In genomic region chr4:26858035-26858918, GRCh38 we compare ENCODE assay signal across 8 cellular contexts. TPM values are rescaled to one million over a fixed set of nuclear protein-coding genes. Genes with fewer than 3 reads are reported as not detected.
DNase-seq lines count a peak whose midpoint lies in the region; ATAC-seq, FAIRE-seq and TF ChIP-seq lines count a peak whose summit lies in the region.

No MANE protein-coding gene starts in this region.

- peak overlapping the region; percentile 80 for H3K27ac Mint-ChIP-seq in activated T-cell treated with anti-CD3 and anti-CD28 coated beads, Interleukin-2, amount 50 U/mL, for 72 hours
- peak overlapping the region; percentile 83 for H3K27ac Mint-ChIP-seq in activated T-helper 17 cell treated with anti-CD3 and anti-CD28 coated beads, Interleukin-2, amount 50 U/mL, for 72 hours

- no peak for FAIRE-seq in keratinocyte (lab: Jason Lieb, UNC)

- no peak for TF ChIP-seq CTCF in keratinocyte (optimal IDR thresholded peaks at IDR 0.05 in 1 of 3, IDR thresholded peaks at IDR 0.05 in 1 of 3, conservative IDR thresholded peaks at IDR 0.05 in 1 of 3; ENCODE audit: extremely low read depth in 1 of 3, insufficient read depth in 2 of 3, low read length in 3 of 3)

- no peaks in the 10 kb centered on the region for H3K27me3 ChIP-seq in keratinocyte (ENCODE audit: control insufficient read depth, extremely low read depth, insufficient read depth, low read length)

- peaks cover 46% of the 10 kb centered on the region for H3K4me1 Mint-ChIP-seq in activated T-cell treated with anti-CD3 and anti-CD28 coated beads, Interleukin-2, amount 50 U/mL, for 72 hours (ENCODE audit: low read depth)
- H3K4me1 Mint-ChIP-seq in activated T-helper 17 cell treated with anti-CD3 and anti-CD28 coated beads, Interleukin-2, amount 50 U/mL, for 72 hours, result peaks cover 29% of the 10 kb centered on the region

- H3K9me3 Mint-ChIP-seq in activated T-cell treated with anti-CD3 and anti-CD28 coated beads, Interleukin-2, amount 50 U/mL, for 72 hours, result no peaks in the 10 kb centered on the region
- no peaks in the 10 kb centered on the region for H3K9me3 Mint-ChIP-seq in activated T-helper 17 cell treated with anti-CD3 and anti-CD28 coated beads, Interleukin-2, amount 50 U/mL, for 72 hours

- dilution Hi-C loops in keratinocyte (cut with MboI; ENCODE audit: extremely low pct_ligation_motif_present, low sequenced_read_pairs), result no loop called here

- peaks cover 24% of the 10 kb centered on the region for H3K79me2 ChIP-seq in keratinocyte (ENCODE audit: control insufficient read depth, insufficient read depth, low read length)

- H3K9me3 ChIP-seq in keratinocyte (ENCODE audit: control insufficient read depth, low read depth, low read length), result no peaks in the 10 kb centered on the region

- H3K4me3 Mint-ChIP-seq in activated T-cell treated with anti-CD3 and anti-CD28 coated beads, Interleukin-2, amount 50 U/mL, for 72 hours, result peak overlapping the region; percentile 88 to 90
- H3K4me3 Mint-ChIP-seq in activated T-helper 17 cell treated with anti-CD3 and anti-CD28 coated beads, Interleukin-2, amount 50 U/mL, for 72 hours, result peak overlapping the region; percentile 93

- no peaks in the 10 kb centered on the region for H4K20me1 ChIP-seq in keratinocyte (ENCODE audit: control insufficient read depth, extremely low read depth, insufficient read depth, low read length)

- peaks cover 21% of the 10 kb centered on the region for H3K4me1 ChIP-seq in keratinocyte (ENCODE audit: control insufficient read depth, extremely low read depth, insufficient read depth, low read length)

- no peaks in the 10 kb centered on the region for H3K9me1 ChIP-seq in keratinocyte (ENCODE audit: control insufficient read depth, extremely low read depth, insufficient read depth, low read length)

- peak overlapping the region; percentile 74 to 98 (median 97) for H3K4me3 ChIP-seq in keratinocyte (ENCODE audit: control insufficient read depth in 2 of 3, extremely low read depth in 1 of 3, insufficient read depth in 2 of 3, low read depth in 1 of 3, low read length in 3 of 3)

- H3K36me3 ChIP-seq in keratinocyte (ENCODE audit: control insufficient read depth in 2 of 2, extremely low read depth in 1 of 2, insufficient read depth in 2 of 2, low read length in 2 of 2), result no peaks in the 10 kb centered on the region

- peak overlapping the region; percentile 88 for H3K9ac ChIP-seq in keratinocyte (ENCODE audit: control insufficient read depth, extremely low read depth, insufficient read depth, low read length)

- ATAC-seq in activated T-cell treated with anti-CD3 and anti-CD28 coated beads, Interleukin-2, amount 50 U/mL, for 72 hours (replicated peaks in 1 of 2), result no peak
- no peak for ATAC-seq in activated T-helper 17 cell treated with anti-CD3 and anti-CD28 coated beads, Interleukin-2, amount 50 U/mL, for 72 hours (replicated peaks)

- no peaks in the 10 kb centered on the region for H3K27me3 Mint-ChIP-seq in activated T-cell treated with anti-CD3 and anti-CD28 coated beads, Interleukin-2, amount 50 U/mL, for 72 hours (ENCODE audit: low read depth)
- no peaks in the 10 kb centered on the region for H3K27me3 Mint-ChIP-seq in activated T-helper 17 cell treated with anti-CD3 and anti-CD28 coated beads, Interleukin-2, amount 50 U/mL, for 72 hours

- H3K27ac ChIP-seq in keratinocyte (ENCODE audit: control insufficient read depth, insufficient read depth, low read length) (peak overlapping the region; percentile 94), temporal lobe (ENCODE audit: low read depth, low read length) (peak overlapping the region; percentile 11)

- DNase-seq in activated T-cell treated with anti-CD3 and anti-CD28 coated beads, Interleukin-2, amount 50 U/mL, for 72 hours, result no peak
- no peak for DNase-seq in activated T-cell treated with anti-CD3 and anti-CD28 coated beads, Interleukin-2, amount 50 U/mL, for 48 hours
- DNase-seq in keratinocyte (ENCODE audit: low read depth, low spot score) (no peak), GDM1 (lab: John Stamatoyannopoulos, UW) (no peak), epidermal melanocyte (ENCODE audit: insufficient read length, low spot score) (no peak), SHP77 (lab: John Stamatoyannopoulos, UW) (no peak)

- peak overlapping the region; percentile 100 for H3K4me2 ChIP-seq in keratinocyte (ENCODE audit: control insufficient read depth, extremely low read depth, insufficient read depth, low read depth, low read length)

- peak overlapping the region; percentile 85 for H2AFZ ChIP-seq in keratinocyte (ENCODE audit: control insufficient read depth, low read length)

- H3K36me3 Mint-ChIP-seq in activated T-cell treated with anti-CD3 and anti-CD28 coated beads, Interleukin-2, amount 50 U/mL, for 72 hours (ENCODE audit: insufficient read depth in 2 of 2), result peaks cover 3 to 4% of the 10 kb centered on the region in 2 donors
- peaks cover 6% of the 10 kb centered on the region for H3K36me3 Mint-ChIP-seq in activated T-helper 17 cell treated with anti-CD3 and anti-CD28 coated beads, Interleukin-2, amount 50 U/mL, for 72 hours (ENCODE audit: low read depth)

RNA-seq across cellular contexts. Expression of gene STIM2, which starts 2.4 kb away (rescaled TPM):
- 10 to 100 TPM; 39.6 to 47.0 TPM for total RNA-seq in activated T-cell treated with anti-CD3 and anti-CD28 coated beads, Interleukin-2, amount 50 U/mL, for 72 hours
- total RNA-seq in activated T-helper 17 cell treated with anti-CD3 and anti-CD28 coated beads, Interleukin-2, amount 50 U/mL, for 72 hours, result 10 to 100 TPM; 38.4 to 39.6 TPM
- 17.3 to 23.1 TPM (median 20.7 TPM) in 3 replicates for polyA plus RNA-seq in keratinocyte
- 17.9 TPM for polyA plus RNA-seq in keratinocyte (2011; ENCODE audit: low read depth)
- polyA plus RNA-seq in keratinocyte (2011; cell fraction: cytosol; rRNA removed), result 5.5 and 6.1 TPM in 2 replicates
- 51.1 and 51.2 TPM in 2 replicates for polyA plus RNA-seq in keratinocyte (2011; cell fraction: nucleus; rRNA removed)
- polyA plus RNA-seq in keratinocyte (2012; ENCODE audit: low replicate concordance), result 10.5 and 13.2 TPM in 2 replicates
- 8.0 to 29.5 TPM (median 27.4 TPM) in 3 replicates for polyA minus RNA-seq in keratinocyte
- 7.5 TPM for polyA minus RNA-seq in keratinocyte (2011; cell fraction: cytosol; rRNA and poly(A)+ RNA removed)
- 23.7 and 35.9 TPM in 2 replicates for polyA minus RNA-seq in keratinocyte (2011; cell fraction: nucleus; rRNA and poly(A)+ RNA removed)
- 17.0 TPM for total RNA-seq in temporal lobe
